In the genomic region with DNA sequence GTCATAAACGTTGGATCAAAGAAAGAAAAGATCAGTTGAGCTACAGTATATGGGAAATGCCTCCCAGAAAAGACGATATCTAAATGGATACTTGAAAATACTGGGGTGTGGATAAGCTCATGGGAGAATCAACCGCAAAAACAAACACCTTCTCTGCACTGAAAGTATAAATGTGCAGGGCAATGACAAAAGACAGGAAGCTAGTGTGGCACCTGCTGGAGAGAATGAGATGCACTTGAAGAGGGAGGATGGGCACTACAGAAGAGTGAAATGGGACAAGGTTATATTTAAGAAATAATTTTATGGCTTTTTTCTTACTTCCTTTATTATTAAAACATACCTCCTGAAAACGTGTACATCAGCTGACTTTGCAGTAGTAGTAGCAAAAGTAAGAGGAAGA, we compare ENCODE assay signal across 26 cellular contexts.
DNase-seq lines count a peak whose midpoint lies in the region; ATAC-seq and TF ChIP-seq lines count a peak whose summit lies in the region.
"Had no signal": no experiment of that assay in that cellular context is flagged by ENCODE, and none has a peak within 500 bp of the region (broad histone marks: within the 10 kb centered on the region; RNA-seq: fewer than 3 reads in every experiment).

No MANE protein-coding gene starts in this region.

- no peak overlapping the region for H2AFZ ChIP-seq in OCI-LY3 (ENCODE audit: low read depth, low read length)

- H3K4me3 ChIP-seq in OCI-LY3 (ENCODE audit: low read length): no peak overlapping the region
- no peak overlapping the region for H3K4me3 ChIP-seq in right atrium auricular region
- H3K4me3 ChIP-seq: body of pancreas, pancreas, smooth muscle cell, transverse colon had no signal

- no peak overlapping the region for H3K4me2 ChIP-seq in OCI-LY3 (ENCODE audit: low read length)
- H3K4me2 ChIP-seq: smooth muscle cell had no signal

- peak; percentile 10; the same call in 1 of the 2 replicates for TF ChIP-seq CTCF in OCI-LY3 (IDR thresholded peaks at IDR 0.05; ENCODE audit: low read depth, low read length)
- TF ChIP-seq CTCF in GM20000 (IDR thresholded peaks at IDR 0.05; ENCODE audit: extremely low read depth, missing control alignments): no peak
- TF ChIP-seq CTCF in right atrium auricular region (IDR thresholded peaks at IDR 0.05): no peak

- H3K9ac ChIP-seq in OCI-LY3 (ENCODE audit: low read length): no peak overlapping the region

- H3K9me3 ChIP-seq in OCI-LY3 (ENCODE audit: insufficient read depth, low read length) (no peaks in the 10 kb centered on the region), right atrium auricular region (peaks cover 0 to 16% of the 10 kb centered on the region in 2 donors)
- H3K9me3 ChIP-seq: body of pancreas, pancreas, transverse colon had no signal

- no peak overlapping the region for H3K27ac ChIP-seq in OCI-LY3 (ENCODE audit: low read length)
- no peak overlapping the region for H3K27ac ChIP-seq in right atrium auricular region
- H3K27ac ChIP-seq: body of pancreas, pancreas, transverse colon, VCaP had no signal

- DNase-seq in DMS53 (lab: John Stamatoyannopoulos, UW) (peak; percentile 77), NCI-H146 treated with DMSO at 0.1 percent for 48 hours (lab: John Stamatoyannopoulos, UW; ENCODE audit: unreplicated experiment) (peak; percentile 79), NCI-H2196 treated with DMSO at 0.1 percent for 48 hours (lab: John Stamatoyannopoulos, UW; ENCODE audit: unreplicated experiment) (peak; percentile 69), GM20000 (ENCODE audit: low spot score) (no peak), right atrium auricular region (ENCODE audit: low spot score) (no peak)
- DNase-seq in stimulated activated CD8-positive, alpha-beta memory T cell treated with anti-CD3 and anti-CD28 coated beads, Interleukin-4, amount 100 ng/mL, for 48 hours: no peak
- DNase-seq: activated CD4-positive, alpha-beta T cell treated with anti-CD3 and anti-CD28 coated beads for 48 hours; activated gamma-delta T cell treated with Interleukin-2 at 50 U/mL for 16 hours; activated naive CD8-positive, alpha-beta T cell treated with anti-CD3 and anti-CD28 coated beads, Interleukin-2, amount 50 U/mL, for 24 hours; activated T-cell treated with anti-CD3 and anti-CD28 coated beads, Interleukin-2, amount 50 U/mL, for 4 hours; body of pancreas; CD4-positive, alpha-beta memory T cell; DMS 273 treated with DMSO at 0.1 percent for 48 hours; H9; hippocampal formation; NCI-H1694 treated with DMSO at 0.1 percent for 48 hours; NCI-H526; pancreas; PC-3; stimulated activated CD4-positive, alpha-beta T cell treated with anti-CD3 and anti-CD28 coated beads, Interleukin-1b, Interleukin-23, amount 100 ng/mL, for 48 hours; transverse colon had no signal

- no peaks in the 10 kb centered on the region for H3K27me3 ChIP-seq in OCI-LY3 (ENCODE audit: low read depth, low read length)
- H3K27me3 ChIP-seq in right atrium auricular region: no peaks in the 10 kb centered on the region
- H3K27me3 ChIP-seq: body of pancreas, pancreas, transverse colon had no signal

- no peaks in the 10 kb centered on the region for H3K79me2 ChIP-seq in OCI-LY3 (ENCODE audit: low read length)

- H3K36me3 ChIP-seq in OCI-LY3 (replicated peaks; ENCODE audit: low read depth, low read length) (no peaks in the 10 kb centered on the region), right atrium auricular region (no peaks in the 10 kb centered on the region)
- H3K36me3 ChIP-seq: pancreas, transverse colon had no signal

- no peaks in the 10 kb centered on the region for H4K20me1 ChIP-seq in OCI-LY3 (ENCODE audit: insufficient read depth, low read length)

- no peaks in the 10 kb centered on the region for H3K4me1 ChIP-seq in OCI-LY3 (ENCODE audit: low read length)
- no peaks in the 10 kb centered on the region for H3K4me1 ChIP-seq in right atrium auricular region
- H3K4me1 ChIP-seq: body of pancreas, pancreas, transverse colon had no signal

- ATAC-seq in GM19397 (IDR thresholded peaks at IDR 0.05; ENCODE audit: unreplicated experiment): no peak
- ATAC-seq: activated naive CD8-positive, alpha-beta T cell treated with anti-CD3 and anti-CD28 coated beads, Interleukin-2, amount 50 U/mL, for 24 hours; activated T-cell treated with anti-CD3 and anti-CD28 coated beads, Interleukin-2, amount 50 U/mL, for 4 hours; body of pancreas; PC-3; Right ventricle myocardium inferior had no signal

Comparison
In these comparisons a context has a peak if more than half of its experiments do, and no peak if none do; other contexts are left out.
1. DNase-seq: peak in DMS53 (single experiment), NCI-H146 treated with DMSO at 0.1 percent for 48 hours (single experiment) and NCI-H2196 treated with DMSO at 0.1 percent for 48 hours (single experiment); none in stimulated activated CD8-positive, alpha-beta memory T cell treated with anti-CD3 and anti-CD28 coated beads, Interleukin-4, amount 100 ng/mL, for 48 hours (single experiment), GM20000 (single experiment) and right atrium auricular region (single experiment).